In genomic region chr1:112849967-112850641, GRCh38 we compare ENCODE assay signal across 7 cellular contexts.
DNase-seq lines count a peak whose midpoint lies in the region; ATAC-seq and TF ChIP-seq lines count a peak whose summit lies in the region.

No MANE protein-coding gene starts in this region.

- WGBS in suprapubic skin, result 22% methylated on average over 37 of the region's 41 CpGs
- WGBS in adrenal gland, 4 donors, result 28 to 55% (median 30%) methylated on average over 20 to 41 of the region's 41 CpGs

- TF ChIP-seq POLR2A in suprapubic skin (IDR thresholded peaks at IDR 0.05) (no peak), adrenal gland (IDR thresholded peaks at IDR 0.05) (no peak)

- ATAC-seq in left colon (peak; percentile 17), GM21529 (IDR thresholded peaks at IDR 0.05; ENCODE audit: unreplicated experiment) (no peak), GM18502 (IDR thresholded peaks at IDR 0.05; ENCODE audit: poor library complexity, unreplicated experiment) (no peak)

- TF ChIP-seq EP300 in Ishikawa (IDR thresholded peaks at IDR 0.05; ENCODE audit: borderline replicate concordance), result no peak
- TF ChIP-seq EP300 in suprapubic skin (IDR thresholded peaks at IDR 0.05), result no peak

- TF ChIP-seq CTCF in astrocyte of the cerebellum (IDR thresholded peaks at IDR 0.05; ENCODE audit: low read depth, low read length, missing control alignments), result no peak
- TF ChIP-seq CTCF in suprapubic skin (IDR thresholded peaks at IDR 0.05), result no peak
- TF ChIP-seq CTCF in adrenal gland (IDR thresholded peaks at IDR 0.05), result no peak

- H3K27me3 ChIP-seq in suprapubic skin (peaks cover 47% of the 10 kb centered on the region), adrenal gland (peaks cover 4% of the 10 kb centered on the region)

- no peak overlapping the region for H3K27ac ChIP-seq in suprapubic skin
- no peak overlapping the region for H3K27ac ChIP-seq in adrenal gland

- H3K9me3 ChIP-seq in suprapubic skin (no peaks in the 10 kb centered on the region), adrenal gland (replicated peaks in 1 of 3) (no peaks in the 10 kb centered on the region)

- no peak for DNase-seq in astrocyte of the cerebellum (ENCODE audit: low read depth)
- no peak for DNase-seq in left colon
- no peak for DNase-seq in suprapubic skin (ENCODE audit: low spot score in 2 of 2)
- DNase-seq in adrenal gland, result no peak

- TF ChIP-seq RAD21 in Ishikawa (IDR thresholded peaks at IDR 0.05; ENCODE audit: low read depth), result no peak

- H3K36me3 ChIP-seq in suprapubic skin (no peaks in the 10 kb centered on the region), adrenal gland (replicated peaks in 1 of 2) (no peaks in the 10 kb centered on the region)

- intact Hi-C loops in left colon (cut with DNase I, micrococcal nuclease) (no loop called here), adrenal gland (cut with DNase I) (no loop called here)

- H3K4me3 ChIP-seq in astrocyte of the cerebellum (ENCODE audit: low read depth, low read length) (peak overlapping the region; percentile 48), suprapubic skin (peak overlapping the region; percentile 46), adrenal gland (peak overlapping the region in 2 of 4 donors; percentile 15 to 53)

- in situ Hi-C loops in astrocyte of the cerebellum (cut with HindIII; ENCODE audit: low sequenced_read_pairs), result no loop called here

- peaks cover 11% of the 10 kb centered on the region for H3K4me1 ChIP-seq in suprapubic skin
- no peaks in the 10 kb centered on the region for H3K4me1 ChIP-seq in adrenal gland (replicated peaks in 1 of 2)

TF ChIP-seq in Ishikawa, 13 proteins besides CTCF, POLR2A, EP300 and RAD21:
- TF ChIP-seq EGR1 (IDR thresholded peaks at IDR 0.05), result no peak
- no peak for TF ChIP-seq NFIC (IDR thresholded peaks at IDR 0.05)
- TF ChIP-seq ZBTB7A (IDR thresholded peaks at IDR 0.05; ENCODE audit: low read depth), result 0 out of 2 replicates have a peak, but pooled peaks have one; percentile 10
- TF ChIP-seq MAX (IDR thresholded peaks at IDR 0.05), result no peak
- TF ChIP-seq FOXM1 (IDR thresholded peaks at IDR 0.05; ENCODE audit: borderline replicate concordance, low read depth), result no peak
- no peak for TF ChIP-seq CREB1 (IDR thresholded peaks at IDR 0.05; ENCODE audit: low read depth)
- no peak for TF ChIP-seq TAF1 (IDR thresholded peaks at IDR 0.05; ENCODE audit: low read depth)
- TF ChIP-seq YY1 (IDR thresholded peaks at IDR 0.05; ENCODE audit: low read depth), result no peak
- TF ChIP-seq TEAD4 (IDR thresholded peaks at IDR 0.05), result no peak
